ENCODE assay signal across 37 cellular contexts in the genomic region with DNA sequence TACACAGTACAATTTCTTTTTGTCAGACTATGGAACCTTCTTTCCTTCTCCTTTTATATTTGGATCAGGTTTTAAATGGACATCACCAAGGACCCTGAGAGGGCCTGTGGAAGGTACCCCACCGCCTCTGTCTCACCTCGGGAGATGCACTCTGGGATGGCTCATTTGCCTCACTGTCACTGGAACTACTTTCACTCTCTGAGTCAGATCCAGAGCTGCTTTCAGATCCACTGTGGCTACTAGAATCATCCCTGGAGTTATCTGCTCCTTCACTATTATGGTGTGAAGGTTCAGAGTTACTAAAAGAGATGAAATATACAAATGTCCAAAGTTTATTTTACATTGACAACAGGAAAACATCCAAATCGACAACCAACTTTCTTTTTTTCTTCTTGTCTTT. TPM values are rescaled to one million over a fixed set of nuclear protein-coding genes. Genes with fewer than 3 reads are reported as not detected.
"Had no signal": no experiment of that assay in that cellular context is flagged by ENCODE, and none has a peak within 500 bp of the region (broad histone marks: within the 10 kb centered on the region; RNA-seq: fewer than 3 reads in every experiment).

No MANE protein-coding gene starts in this region.

- H3K9me3 Mint-ChIP-seq: activated CD4-positive, alpha-beta memory T cell treated with anti-CD3 and anti-CD28 coated beads, Interleukin-2, amount 10 ng/mL, durations not matched to agents 7 days and 5 days; activated CD4-positive, alpha-beta T cell treated with anti-CD3 and anti-CD28 coated beads, Interleukin-2, amount 10 ng/mL, durations not matched to agents 7 days and 5 days; activated naive CD8-positive, alpha-beta T cell treated with anti-CD3 and anti-CD28 coated beads for 36 hours; activated naive CD8-positive, alpha-beta T cell treated with anti-CD3 and anti-CD28 coated beads, Interleukin-2, amount 50 U/mL, for 24 hours; activated T-helper 1 cell treated with anti-CD3 and anti-CD28 coated beads, Interleukin-12 subunit alpha, Interleukin-12 subunit beta, Interleukin-2, Interleukin-4 antibody, amounts not matched to agents 30 ng/mL and 10 ng/mL and 1 ng/mL, durations not matched to agents 14 hours and 24 hours and 36 hours; effector memory CD8-positive, alpha-beta T cell; T-helper 2 cell treated with Interferon-gamma antibody and Interleukin-4, amounts not matched to agents 5 μg/mL and 100 μg/mL, for 36 hours had no signal

- H3K27me3 ChIP-seq: adrenal gland, body of pancreas, esophagus squamous epithelium, gastroesophageal sphincter, heart right ventricle, hepatocyte had no signal

- H3K4me2 ChIP-seq: hepatocyte had no signal

- H3K27me3 Mint-ChIP-seq: activated CD4-positive, alpha-beta memory T cell treated with anti-CD3 and anti-CD28 coated beads, Interleukin-2, amount 10 ng/mL, durations not matched to agents 7 days and 5 days; activated CD4-positive, alpha-beta T cell treated with anti-CD3 and anti-CD28 coated beads for 36 hours; activated CD4-positive, alpha-beta T cell treated with anti-CD3 and anti-CD28 coated beads, Interleukin-2, amount 10 ng/mL, durations not matched to agents 7 days and 5 days; activated naive CD8-positive, alpha-beta T cell treated with anti-CD3 and anti-CD28 coated beads for 36 hours; activated naive CD8-positive, alpha-beta T cell treated with anti-CD3 and anti-CD28 coated beads, Interleukin-2, amount 50 U/mL, for 24 hours; effector memory CD8-positive, alpha-beta T cell; T-helper 17 cell had no signal

- H3K4me1 Mint-ChIP-seq: activated naive CD8-positive, alpha-beta T cell treated with anti-CD3 and anti-CD28 coated beads, Interleukin-2, amount 50 U/mL, for 24 hours had no signal

- H3K4me3 ChIP-seq: adrenal gland, body of pancreas, esophagus squamous epithelium, gastroesophageal sphincter, heart right ventricle, hepatocyte had no signal

- H3K9me3 ChIP-seq: adrenal gland, body of pancreas, esophagus squamous epithelium, gastroesophageal sphincter, heart right ventricle had no signal

- DNase-seq: activated CD4-positive, alpha-beta memory T cell treated with anti-CD3 and anti-CD28 coated beads, Interleukin-2, amount 10 ng/mL, durations not matched to agents 7 days and 5 days; activated CD4-positive, alpha-beta T cell treated with anti-CD3 and anti-CD28 coated beads for 36 hours; activated CD4-positive, alpha-beta T cell treated with anti-CD3 and anti-CD28 coated beads, Interleukin-2, amount 10 ng/mL, durations not matched to agents 7 days and 5 days; activated CD4-positive, alpha-beta T cell treated with anti-CD3 and anti-CD28 coated beads, Interleukin-2, amount 50 U/mL, for 4 hours; activated CD4-positive, CD25-positive, alpha-beta regulatory T cell; activated CD4-positive, CD25-positive, alpha-beta regulatory T cell treated with anti-CD3 and anti-CD28 coated beads, Interleukin-2, amount 50 U/mL, for 72 hours; activated CD8-positive, alpha-beta memory T cell treated with anti-CD3 and anti-CD28 coated beads, Interleukin-2, amount 50 U/mL, for 48 hours; activated gamma-delta T cell; activated naive CD4-positive, alpha-beta T cell; activated naive CD4-positive, alpha-beta T cell treated with anti-CD3 and anti-CD28 coated beads, Interleukin-2, amount 50 U/mL, for 16 hours; activated naive CD8-positive, alpha-beta T cell treated with anti-CD3 and anti-CD28 coated beads for 36 hours; activated naive CD8-positive, alpha-beta T cell treated with anti-CD3 and anti-CD28 coated beads, Interleukin-2, amount 50 U/mL, for 24 hours; activated T-cell treated with anti-CD3 and anti-CD28 coated beads for 4 hours; activated T-cell treated with anti-CD3 and anti-CD28 coated beads, Interleukin-2, amount 50 U/mL, for 48 hours; adrenal gland; anterior cingulate cortex; body of pancreas; caudate nucleus; cortex of kidney; dermis blood vessel endothelial cell; effector CD4-positive, alpha-beta T cell; effector memory CD8-positive, alpha-beta T cell; esophagus squamous epithelium; foreskin melanocyte; heart right ventricle; T-helper 1 cell; T-helper 17 cell; T1000 had no signal

- H3K27ac ChIP-seq: body of pancreas, epithelial cell of prostate, esophagus squamous epithelium, gastroesophageal sphincter, heart right ventricle, hepatocyte had no signal

- FAIRE-seq: colon, endometrium, endothelial cell of umbilical vein had no signal

- H2AFZ ChIP-seq: hepatocyte had no signal

- ATAC-seq: activated CD4-positive, alpha-beta T cell treated with anti-CD3 and anti-CD28 coated beads for 36 hours; activated naive CD8-positive, alpha-beta T cell treated with anti-CD3 and anti-CD28 coated beads, Interleukin-2, amount 50 U/mL, for 24 hours; body of pancreas; effector memory CD8-positive, alpha-beta T cell; gastroesophageal sphincter; heart right ventricle; T-helper 17 cell had no signal

- H3K4me1 ChIP-seq: body of pancreas, esophagus squamous epithelium had no signal

- H3K4me3 Mint-ChIP-seq: activated CD4-positive, alpha-beta memory T cell treated with anti-CD3 and anti-CD28 coated beads, Interleukin-2, amount 10 ng/mL, durations not matched to agents 7 days and 5 days; activated CD4-positive, alpha-beta T cell treated with anti-CD3 and anti-CD28 coated beads for 36 hours; activated CD4-positive, alpha-beta T cell treated with anti-CD3 and anti-CD28 coated beads, Interleukin-2, amount 10 ng/mL, durations not matched to agents 7 days and 5 days; activated naive CD8-positive, alpha-beta T cell treated with anti-CD3 and anti-CD28 coated beads for 36 hours; activated naive CD8-positive, alpha-beta T cell treated with anti-CD3 and anti-CD28 coated beads, Interleukin-2, amount 50 U/mL, for 24 hours; activated T-helper 1 cell treated with anti-CD3 and anti-CD28 coated beads, Interleukin-12 subunit alpha, Interleukin-12 subunit beta, Interleukin-2, Interleukin-4 antibody, amounts not matched to agents 30 ng/mL and 10 ng/mL and 1 ng/mL, durations not matched to agents 14 hours and 24 hours and 36 hours; effector memory CD8-positive, alpha-beta T cell; T-helper 17 cell; T-helper 2 cell treated with Interferon-gamma antibody and Interleukin-4, amounts not matched to agents 5 μg/mL and 100 μg/mL, for 36 hours had no signal

- H3K27ac Mint-ChIP-seq: activated CD4-positive, alpha-beta memory T cell treated with anti-CD3 and anti-CD28 coated beads, Interleukin-2, amount 10 ng/mL, durations not matched to agents 7 days and 5 days; activated CD4-positive, alpha-beta T cell treated with anti-CD3 and anti-CD28 coated beads for 36 hours; activated CD4-positive, alpha-beta T cell treated with anti-CD3 and anti-CD28 coated beads, Interleukin-2, amount 10 ng/mL, durations not matched to agents 7 days and 5 days; activated naive CD8-positive, alpha-beta T cell treated with anti-CD3 and anti-CD28 coated beads for 36 hours; activated naive CD8-positive, alpha-beta T cell treated with anti-CD3 and anti-CD28 coated beads, Interleukin-2, amount 50 U/mL, for 24 hours; activated T-helper 1 cell treated with anti-CD3 and anti-CD28 coated beads, Interleukin-12 subunit alpha, Interleukin-12 subunit beta, Interleukin-2, Interleukin-4 antibody, amounts not matched to agents 30 ng/mL and 10 ng/mL and 1 ng/mL, durations not matched to agents 14 hours and 24 hours and 36 hours; T-helper 2 cell treated with Interferon-gamma antibody and Interleukin-4, amounts not matched to agents 5 μg/mL and 100 μg/mL, for 36 hours had no signal

RNA-seq across cellular contexts. Expression of a gene that starts 31.8 kb away (rescaled TPM):
- total RNA-seq: dermis blood vessel endothelial cell, endothelial cell of umbilical vein, fibroblast of villous mesenchyme had no signal
